ENCODE assay signal across 8 cellular contexts in the genomic region with DNA sequence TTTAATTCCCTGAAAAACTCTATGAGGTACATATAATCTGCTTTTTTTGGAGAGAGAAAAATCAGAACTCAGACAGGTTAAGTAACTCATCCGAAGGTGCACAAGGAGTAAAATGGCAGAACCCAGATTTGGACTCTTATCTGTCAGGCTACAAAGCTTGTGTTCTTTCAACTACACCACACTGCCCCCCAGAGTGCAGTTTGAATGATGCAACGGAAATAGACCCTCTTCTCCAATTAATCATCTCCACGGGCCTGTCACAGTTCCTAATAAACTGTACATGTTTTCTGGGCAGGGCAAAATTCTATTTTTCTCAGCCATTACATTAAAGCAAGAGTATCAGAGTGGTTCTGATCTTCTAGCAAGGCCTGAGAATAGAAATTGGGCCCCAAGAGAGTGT. TPM values are rescaled to one million over a fixed set of nuclear protein-coding genes. Genes with fewer than 3 reads are reported as not detected.
DNase-seq lines count a peak whose midpoint lies in the region; ATAC-seq and TF ChIP-seq lines count a peak whose summit lies in the region.

No MANE protein-coding gene starts in this region.

- 38% methylated on average over 3 of the region's 3 CpGs for WGBS in hepatocyte (ENCODE audit: low lambda C conversion rate, missing lambda C conversion rate)

- TF ChIP-seq CTCF in PC-3 (conservative IDR thresholded peaks at IDR 0.05; ENCODE audit: low read depth, low read length): peak; percentile 36; the same call in 1 of the 2 replicates
- TF ChIP-seq CTCF in hepatocyte (IDR thresholded peaks at IDR 0.05; ENCODE audit: poor library complexity): peak; percentile 44

- no peaks in the 10 kb centered on the region for H3K36me3 Mint-ChIP-seq in effector memory CD8-positive, alpha-beta T cell (ENCODE audit: insufficient read depth)

- no peak overlapping the region for H3K4me3 Mint-ChIP-seq in effector memory CD8-positive, alpha-beta T cell

- H3K4me1 ChIP-seq in PC-3 (ENCODE audit: insufficient read depth, low read length) (no peaks in the 10 kb centered on the region), hepatocyte (ENCODE audit: insufficient read depth) (no peaks in the 10 kb centered on the region)

- H3K4me2 ChIP-seq in PC-3 (ENCODE audit: low read length) (no peak overlapping the region), hepatocyte (no peak overlapping the region)

- H3K79me2 ChIP-seq in PC-3 (ENCODE audit: low read length) (no peaks in the 10 kb centered on the region), hepatocyte (no peaks in the 10 kb centered on the region)

- no peak overlapping the region for H3K4me3 ChIP-seq in PC-3 (ENCODE audit: low read length)
- H3K4me3 ChIP-seq in hepatocyte: no peak overlapping the region

- H3K9me3 Mint-ChIP-seq in effector memory CD8-positive, alpha-beta T cell: no peaks in the 10 kb centered on the region

- intact Hi-C loops in PC-3 (cut with micrococcal nuclease): loop anchor here (10.0 kb wide), 1 partner anchor 282 kb away; no protein-coding TSS in a partner anchor

- H3K9me2 ChIP-seq in PC-3 (replicated peaks; ENCODE audit: low read length) (no peaks in the 10 kb centered on the region), hepatocyte (replicated peaks; ENCODE audit: insufficient read depth) (no peaks in the 10 kb centered on the region)

- no peaks in the 10 kb centered on the region for H3K4me1 Mint-ChIP-seq in effector memory CD8-positive, alpha-beta T cell (ENCODE audit: low read depth in 2 of 2)

- H3K27ac ChIP-seq in PC-3 (ENCODE audit: low read length) (no peak overlapping the region), hepatocyte (no peak overlapping the region)

- POLR2A ChIA-PET in PC-3 (lab: Charles Lee; ENCODE audit: unreplicated experiment): no interaction called here

- H2AFZ ChIP-seq in PC-3 (ENCODE audit: low read length): no peak overlapping the region
- H2AFZ ChIP-seq in hepatocyte: no peak overlapping the region

- no peaks in the 10 kb centered on the region for H3K36me3 ChIP-seq in PC-3 (ENCODE audit: low read depth, low read length)
- H3K36me3 ChIP-seq in hepatocyte (replicated peaks; ENCODE audit: insufficient read depth, low read depth): no peaks in the 10 kb centered on the region

- no TSS peak for BruUV-seq in PC-3 (replicated peaks; lab: Mats Ljungman, UMichigan)

- H3K27ac Mint-ChIP-seq in effector memory CD8-positive, alpha-beta T cell: no peak overlapping the region

- H4K20me1 ChIP-seq in PC-3 (ENCODE audit: low read length) (no peaks in the 10 kb centered on the region), hepatocyte (ENCODE audit: insufficient read depth, poor library complexity, severe bottlenecking) (no peaks in the 10 kb centered on the region)

- ATAC-seq in GM19328 (IDR thresholded peaks at IDR 0.05; ENCODE audit: unreplicated experiment) (peak; percentile 67), PC-3 (no peak), GM21367 (IDR thresholded peaks at IDR 0.05; ENCODE audit: unreplicated experiment) (no peak)
- no peak for ATAC-seq in effector memory CD8-positive, alpha-beta T cell (replicated peaks)

- H3F3A ChIP-seq in PC-3 (ENCODE audit: low read length, unreplicated experiment): no peaks in the 10 kb centered on the region

- TF ChIP-seq RAD21 in Ishikawa (IDR thresholded peaks at IDR 0.05; ENCODE audit: low read depth): peak; percentile 21; the same call in 1 of the 2 replicates

- CTCF ChIA-PET in PC-3 (lab: Charles Lee): no interaction called here

- peak; percentile 2 for DNase-seq in DMS114 treated with DMSO at 0.1 percent for 48 hours (lab: John Stamatoyannopoulos, UW; ENCODE audit: unreplicated experiment)
- peak; percentile 22 for DNase-seq in PC-3
- peak; percentile 56 for DNase-seq in hepatocyte (ENCODE audit: low spot score)
- DNase-seq in stimulated activated naive CD4-positive, alpha-beta T cell (lab: John Stamatoyannopoulos, UW): no peak
- DNase-seq in effector memory CD8-positive, alpha-beta T cell: no peak

- H3K27me3 Mint-ChIP-seq in effector memory CD8-positive, alpha-beta T cell: peaks cover 0 to 17% of the 10 kb centered on the region in 2 donors

- TF ChIP-seq EP300 in Ishikawa (IDR thresholded peaks at IDR 0.05; ENCODE audit: borderline replicate concordance): no peak

- H3K9me3 ChIP-seq in PC-3 (ENCODE audit: low read length): no peaks in the 10 kb centered on the region
- no peaks in the 10 kb centered on the region for H3K9me3 ChIP-seq in hepatocyte (ENCODE audit: low read depth)

- H3K9ac ChIP-seq in PC-3 (ENCODE audit: low read length): no peak overlapping the region

- no peaks in the 10 kb centered on the region for H3K27me3 ChIP-seq in PC-3 (ENCODE audit: low read length)
- H3K27me3 ChIP-seq in hepatocyte: no peaks in the 10 kb centered on the region

TF ChIP-seq in Ishikawa, 13 proteins besides CTCF, POLR2A, EP300 and RAD21:
- TF ChIP-seq EGR1 (IDR thresholded peaks at IDR 0.05) (no peak), TCF12 (IDR thresholded peaks at IDR 0.05; ENCODE audit: low read depth) (no peak), YY1 (IDR thresholded peaks at IDR 0.05; ENCODE audit: low read depth) (no peak), CEBPB (IDR thresholded peaks at IDR 0.05) (no peak), NFIC (IDR thresholded peaks at IDR 0.05) (no peak), TAF1 (IDR thresholded peaks at IDR 0.05; ENCODE audit: low read depth) (no peak), FOXM1 (IDR thresholded peaks at IDR 0.05; ENCODE audit: borderline replicate concordance, low read depth) (no peak), TEAD4 (IDR thresholded peaks at IDR 0.05) (no peak), ZBTB7A (IDR thresholded peaks at IDR 0.05; ENCODE audit: low read depth) (no peak), CREB1 (IDR thresholded peaks at IDR 0.05; ENCODE audit: low read depth) (no peak)
- TF ChIP-seq, protein P1, sequence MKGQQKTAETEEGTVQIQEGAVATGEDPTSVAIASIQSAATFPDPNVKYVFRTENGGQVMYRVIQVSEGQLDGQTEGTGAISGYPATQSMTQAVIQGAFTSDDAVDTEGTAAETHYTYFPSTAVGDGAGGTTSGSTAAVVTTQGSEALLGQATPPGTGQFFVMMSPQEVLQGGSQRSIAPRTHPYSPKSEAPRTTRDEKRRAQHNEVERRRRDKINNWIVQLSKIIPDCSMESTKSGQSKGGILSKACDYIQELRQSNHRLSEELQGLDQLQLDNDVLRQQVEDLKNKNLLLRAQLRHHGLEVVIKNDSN (IDR thresholded peaks at IDR 0.05): no peak
- TF ChIP-seq, protein P2, sequence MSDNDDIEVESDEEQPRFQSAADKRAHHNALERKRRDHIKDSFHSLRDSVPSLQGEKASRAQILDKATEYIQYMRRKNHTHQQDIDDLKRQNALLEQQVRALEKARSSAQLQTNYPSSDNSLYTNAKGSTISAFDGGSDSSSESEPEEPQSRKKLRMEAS (IDR thresholded peaks at IDR 0.05): no peak
- TF ChIP-seq, protein P3, sequence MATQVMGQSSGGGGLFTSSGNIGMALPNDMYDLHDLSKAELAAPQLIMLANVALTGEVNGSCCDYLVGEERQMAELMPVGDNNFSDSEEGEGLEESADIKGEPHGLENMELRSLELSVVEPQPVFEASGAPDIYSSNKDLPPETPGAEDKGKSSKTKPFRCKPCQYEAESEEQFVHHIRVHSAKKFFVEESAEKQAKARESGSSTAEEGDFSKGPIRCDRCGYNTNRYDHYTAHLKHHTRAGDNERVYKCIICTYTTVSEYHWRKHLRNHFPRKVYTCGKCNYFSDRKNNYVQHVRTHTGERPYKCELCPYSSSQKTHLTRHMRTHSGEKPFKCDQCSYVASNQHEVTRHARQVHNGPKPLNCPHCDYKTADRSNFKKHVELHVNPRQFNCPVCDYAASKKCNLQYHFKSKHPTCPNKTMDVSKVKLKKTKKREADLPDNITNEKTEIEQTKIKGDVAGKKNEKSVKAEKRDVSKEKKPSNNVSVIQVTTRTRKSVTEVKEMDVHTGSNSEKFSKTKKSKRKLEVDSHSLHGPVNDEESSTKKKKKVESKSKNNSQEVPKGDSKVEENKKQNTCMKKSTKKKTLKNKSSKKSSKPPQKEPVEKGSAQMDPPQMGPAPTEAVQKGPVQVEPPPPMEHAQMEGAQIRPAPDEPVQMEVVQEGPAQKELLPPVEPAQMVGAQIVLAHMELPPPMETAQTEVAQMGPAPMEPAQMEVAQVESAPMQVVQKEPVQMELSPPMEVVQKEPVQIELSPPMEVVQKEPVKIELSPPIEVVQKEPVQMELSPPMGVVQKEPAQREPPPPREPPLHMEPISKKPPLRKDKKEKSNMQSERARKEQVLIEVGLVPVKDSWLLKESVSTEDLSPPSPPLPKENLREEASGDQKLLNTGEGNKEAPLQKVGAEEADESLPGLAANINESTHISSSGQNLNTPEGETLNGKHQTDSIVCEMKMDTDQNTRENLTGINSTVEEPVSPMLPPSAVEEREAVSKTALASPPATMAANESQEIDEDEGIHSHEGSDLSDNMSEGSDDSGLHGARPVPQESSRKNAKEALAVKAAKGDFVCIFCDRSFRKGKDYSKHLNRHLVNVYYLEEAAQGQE (IDR thresholded peaks at IDR 0.05; ENCODE audit: low read depth): no peak

RNA-seq across cellular contexts. Expression of a gene that starts 35.3 kb away (rescaled TPM):
- total RNA-seq in PC-3 (2014; rRNA removed): not detected in 2 replicates
- total RNA-seq in hepatocyte: 1.0 and 1.2 TPM in 2 replicates
- polyA plus RNA-seq in hepatocyte: 0.05 and 0.34 TPM in 2 replicates

Comparison
In these comparisons a context has a peak if more than half of its experiments do, and no peak if none do; other contexts are left out.
1. DNase-seq: peak in DMS114 treated with DMSO at 0.1 percent for 48 hours (single experiment), PC-3 (single experiment) and hepatocyte (single experiment); none in stimulated activated naive CD4-positive, alpha-beta T cell (0 of 6) and effector memory CD8-positive, alpha-beta T cell (0 of 3).